Comparison of ENCODE assay signal across 7 cellular contexts in the genomic region with DNA sequence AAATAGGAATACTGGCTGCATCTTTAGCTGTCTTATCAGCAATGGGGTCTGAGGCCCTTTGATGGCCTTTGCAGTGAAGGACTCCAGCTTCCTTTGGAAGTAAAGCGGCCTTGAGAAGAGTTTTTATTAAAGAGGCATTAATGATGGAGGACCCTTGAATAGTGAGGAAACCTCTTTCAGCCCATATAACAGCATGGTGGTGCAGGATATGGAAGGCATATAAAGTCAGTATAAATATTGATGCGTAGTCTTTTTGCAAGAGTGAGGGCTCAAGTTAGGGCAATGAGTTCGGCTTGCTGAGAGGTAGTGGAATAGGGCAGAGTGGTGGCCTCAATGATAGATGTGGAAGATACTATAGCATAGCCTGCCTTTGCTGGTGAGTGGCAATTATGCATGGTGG. TPM values are rescaled to one million over a fixed set of nuclear protein-coding genes. Genes with fewer than 3 reads are reported as not detected.
"Had no signal": no experiment of that assay in that cellular context is flagged by ENCODE, and none has a peak within 500 bp of the region (broad histone marks: within the 10 kb centered on the region; RNA-seq: fewer than 3 reads in every experiment).

No MANE protein-coding gene starts in this region.

RNA-seq across cellular contexts. Expression of a gene that starts 15.5 kb away (rescaled TPM):
- total RNA-seq: GM23248, GM23338, H1, H4, H7, H9, HFFc6 had no signal
- polyA plus RNA-seq: GM23248, H1 had no signal

RNA-seq across cellular contexts. Expression of a gene that starts 27.5 kb away (rescaled TPM):
- total RNA-seq: GM23248, GM23338, H1, H4, H7, H9, HFFc6 had no signal
- polyA plus RNA-seq: GM23248, GM23338, H1 had no signal
